21 cellular contexts compared by ENCODE assay signal in genomic region chr5:94872526-94872925, GRCh38.
DNase-seq lines count a peak whose midpoint lies in the region; FAIRE-seq and TF ChIP-seq lines count a peak whose summit lies in the region.
"Had no signal": no experiment of that assay in that cellular context is flagged by ENCODE, and none has a peak within 500 bp of the region (broad histone marks: within the 10 kb centered on the region; RNA-seq: fewer than 3 reads in every experiment).

No MANE protein-coding gene starts in this region.

- POLR2A ChIA-PET in CD8-positive, alpha-beta memory T cell (lab: Charles Lee), result no interaction called here

- H3K27me3 ChIP-seq in astrocyte (ENCODE audit: insufficient read depth, low read length) (no peaks in the 10 kb centered on the region), hepatocyte (no peaks in the 10 kb centered on the region)
- H3K27me3 ChIP-seq in CD8-positive, alpha-beta memory T cell (ENCODE audit: insufficient read depth, low read length, poor library complexity, severe bottlenecking), result no peaks in the 10 kb centered on the region

- H3K4me1 ChIP-seq in astrocyte (ENCODE audit: insufficient read depth, low read length) (no peaks in the 10 kb centered on the region), hepatocyte (ENCODE audit: insufficient read depth) (no peaks in the 10 kb centered on the region)
- H3K4me1 ChIP-seq in CD8-positive, alpha-beta memory T cell (ENCODE audit: insufficient read depth, low read length), result no peaks in the 10 kb centered on the region

- CTCF ChIA-PET in CD8-positive, alpha-beta memory T cell (lab: Charles Lee), result no interaction called here

- H3K9me3 ChIP-seq in astrocyte (ENCODE audit: insufficient read depth, low read depth, low read length), result no peaks in the 10 kb centered on the region
- H3K9me3 ChIP-seq in CD8-positive, alpha-beta memory T cell (ENCODE audit: low read length), result no peaks in the 10 kb centered on the region
- H3K9me3 ChIP-seq in hepatocyte (ENCODE audit: low read depth), result no peaks in the 10 kb centered on the region
- H3K9me3 ChIP-seq: SK-N-SH had no signal

- H4K20me1 ChIP-seq in astrocyte (ENCODE audit: insufficient read depth, low read length) (no peaks in the 10 kb centered on the region), hepatocyte (ENCODE audit: insufficient read depth, poor library complexity, severe bottlenecking) (no peaks in the 10 kb centered on the region)

- H3K36me3 ChIP-seq in astrocyte (ENCODE audit: insufficient read depth, low read length), result no peaks in the 10 kb centered on the region
- no peaks in the 10 kb centered on the region for H3K36me3 ChIP-seq in CD8-positive, alpha-beta memory T cell (ENCODE audit: insufficient read depth, low read length)
- H3K36me3 ChIP-seq in hepatocyte (replicated peaks; ENCODE audit: insufficient read depth, low read depth), result no peaks in the 10 kb centered on the region

- H3K27ac ChIP-seq in astrocyte (ENCODE audit: low read depth, low read length) (no peak overlapping the region), hepatocyte (no peak overlapping the region)
- no peak overlapping the region for H3K27ac ChIP-seq in CD8-positive, alpha-beta memory T cell (ENCODE audit: low read depth, low read length)
- H3K27ac ChIP-seq: GM23248 had no signal

- H3K4me1 Mint-ChIP-seq in HFFc6 (ENCODE audit: low read depth), result peaks cover 8% of the 10 kb centered on the region; the same call in 1 of the 2 replicates
- H3K4me1 Mint-ChIP-seq in astrocyte (ENCODE audit: low read depth, unreplicated experiment), result no peaks in the 10 kb centered on the region
- H3K4me1 Mint-ChIP-seq in CD8-positive, alpha-beta memory T cell, result no peaks in the 10 kb centered on the region

- H3K27ac Mint-ChIP-seq in HFFc6, result no peak overlapping the region; the same call in 1 of the 2 replicates
- H3K27ac Mint-ChIP-seq in astrocyte (ENCODE audit: unreplicated experiment), result no peak overlapping the region
- no peak overlapping the region for H3K27ac Mint-ChIP-seq in CD8-positive, alpha-beta memory T cell

- H3K4me3 Mint-ChIP-seq in HFFc6 (peak overlapping the region; percentile 79; the same call in 1 of the 2 replicates), astrocyte (ENCODE audit: unreplicated experiment) (no peak overlapping the region)
- no peak overlapping the region for H3K4me3 Mint-ChIP-seq in CD8-positive, alpha-beta memory T cell

- peak overlapping the region; percentile 18 for H3K9ac ChIP-seq in astrocyte (ENCODE audit: low read length)
- H3K9ac ChIP-seq: GM23248, SK-N-SH had no signal

- H3K9me3 Mint-ChIP-seq in HFFc6, result no peaks in the 10 kb centered on the region
- no peaks in the 10 kb centered on the region for H3K9me3 Mint-ChIP-seq in astrocyte (ENCODE audit: unreplicated experiment)
- H3K9me3 Mint-ChIP-seq in CD8-positive, alpha-beta memory T cell, result no peaks in the 10 kb centered on the region

- TF ChIP-seq CTCF in HFFc6 (IDR thresholded peaks at IDR 0.05) (no peak), astrocyte (IDR thresholded peaks at IDR 0.05; ENCODE audit: insufficient read depth, low read depth, low read length) (no peak), hepatocyte (IDR thresholded peaks at IDR 0.05; ENCODE audit: poor library complexity) (no peak)

- H3K27me3 Mint-ChIP-seq in HFFc6 (ENCODE audit: insufficient read depth) (peaks cover 2% of the 10 kb centered on the region; the same call in 1 of the 2 replicates), astrocyte (ENCODE audit: low read depth, unreplicated experiment) (no peaks in the 10 kb centered on the region)
- H3K27me3 Mint-ChIP-seq in CD8-positive, alpha-beta memory T cell, result peaks cover 5 to 10% of the 10 kb centered on the region in 2 donors

- WGBS in hepatocyte (ENCODE audit: low lambda C conversion rate, missing lambda C conversion rate), result 90% methylated on average over 4 of the region's 4 CpGs

- H2AFZ ChIP-seq in astrocyte (ENCODE audit: low read depth, low read length), result no peak overlapping the region
- H2AFZ ChIP-seq in hepatocyte, result no peak overlapping the region
- H2AFZ ChIP-seq: GM23248 had no signal

- H3K4me3 ChIP-seq in astrocyte (ENCODE audit: insufficient read depth, low read depth, low read length), result no peak overlapping the region
- no peak overlapping the region for H3K4me3 ChIP-seq in CD8-positive, alpha-beta memory T cell (ENCODE audit: low read length)
- no peak overlapping the region for H3K4me3 ChIP-seq in hepatocyte
- H3K4me3 ChIP-seq: GM23248 had no signal

- H3K79me2 ChIP-seq in astrocyte (ENCODE audit: insufficient read depth, low read length) (no peaks in the 10 kb centered on the region), hepatocyte (no peaks in the 10 kb centered on the region)

- no peak for DNase-seq in HFFc6
- DNase-seq in astrocyte (ENCODE audit: low read depth), result no peak
- peak; percentile 53 for DNase-seq in inferior parietal cortex (ENCODE audit: extremely low spot score)
- DNase-seq in NCI-H2196 (lab: John Stamatoyannopoulos, UW; ENCODE audit: unreplicated experiment), result no peak
- no peak for DNase-seq in DMS 273 (lab: John Stamatoyannopoulos, UW; ENCODE audit: unreplicated experiment)
- no peak for DNase-seq in CD8-positive, alpha-beta memory T cell
- DNase-seq in hepatocyte (ENCODE audit: low spot score), result no peak
- DNase-seq: C1 segment of cervical spinal cord, DMS153, GF-D8, GM23248, KG1, MV-4-11, NCI-H1694 treated with DMSO at 0.1 percent for 48 hours, NCI-H2107, NCI-H2227 treated with DMSO at 0.1 percent for 48 hours, NCI-H510A treated with DMSO at 0.1 percent for 48 hours, NCI-H82, SHP77, SK-N-SH had no signal

- no peaks in the 10 kb centered on the region for H3K9me2 ChIP-seq in hepatocyte (replicated peaks; ENCODE audit: insufficient read depth)
- H3K9me2 ChIP-seq: SK-N-SH had no signal

- peak overlapping the region; percentile 30 for H3K4me2 ChIP-seq in astrocyte (ENCODE audit: low read length)
- no peak overlapping the region for H3K4me2 ChIP-seq in hepatocyte
- H3K4me2 ChIP-seq: SK-N-SH had no signal

- no peak for FAIRE-seq in astrocyte (lab: Jason Lieb, UNC)
- FAIRE-seq: GM19239 had no signal

- no peaks in the 10 kb centered on the region for H3K36me3 Mint-ChIP-seq in HFFc6 (ENCODE audit: low read depth)
- peaks cover 5% of the 10 kb centered on the region for H3K36me3 Mint-ChIP-seq in astrocyte (ENCODE audit: low read depth, unreplicated experiment)
- H3K36me3 Mint-ChIP-seq in CD8-positive, alpha-beta memory T cell, result no peaks in the 10 kb centered on the region
